In genomic region chr5:24642022-24642421, GRCh38 we compare ENCODE assay signal across 8 cellular contexts.
DNase-seq lines count a peak whose midpoint lies in the region; ATAC-seq lines count a peak whose summit lies in the region.

No MANE protein-coding gene starts in this region.

- no peak for ATAC-seq in HG03439 (IDR thresholded peaks at IDR 0.05; ENCODE audit: unreplicated experiment)
- ATAC-seq in GM19452 (IDR thresholded peaks at IDR 0.05; ENCODE audit: unreplicated experiment) = no peak
- ATAC-seq in GM21390 (IDR thresholded peaks at IDR 0.05; ENCODE audit: unreplicated experiment) = no peak

- DNase-seq in DMS53 treated with DMSO at 0.1 percent for 48 hours (lab: John Stamatoyannopoulos, UW; ENCODE audit: unreplicated experiment) = peak; percentile 67
- DNase-seq in HuH-7 (ENCODE audit: low spot score) = peak; percentile 3
- peak; percentile 63 for DNase-seq in SW480 (ENCODE audit: low spot score)
- peak; percentile 62 for DNase-seq in left kidney (ENCODE audit: low read depth, low spot score)
- DNase-seq in germinal center (ENCODE audit: low spot score) = no peak
